1 cellular context compared by ENCODE assay signal in genomic region chr10:68600041-68600778, GRCh38.
TF ChIP-seq lines count a peak whose summit lies in the region.

No MANE protein-coding gene starts in this region.

TF ChIP-seq in HEK293, 187 proteins besides CTCF, POLR2A, EP300 and RAD21 (continued from another document):
- TF ChIP-seq ZNF692 (tag by site-specific recombination; IDR thresholded peaks at IDR 0.05) = peak; percentile 84
- no peak for TF ChIP-seq ZNF488 (tag by site-specific recombination; IDR thresholded peaks at IDR 0.05)
- no peak for TF ChIP-seq ZNF645 (tag by site-specific recombination; IDR thresholded peaks at IDR 0.05)
- TF ChIP-seq ZNF670 (tag by site-specific recombination; IDR thresholded peaks at IDR 0.05; ENCODE audit: low read depth) = no peak
- no peak for TF ChIP-seq ZNF768 (tag by site-specific recombination; IDR thresholded peaks at IDR 0.05)
- no peak for TF ChIP-seq OVOL3 (tag by site-specific recombination; IDR thresholded peaks at IDR 0.05)
- TF ChIP-seq ZNF354C (tag by site-specific recombination; IDR thresholded peaks at IDR 0.05; ENCODE audit: borderline replicate concordance, low read depth) = no peak
- no peak for TF ChIP-seq ZNF175 (tag by site-specific recombination; IDR thresholded peaks at IDR 0.05)
- TF ChIP-seq TRIM28 (IDR thresholded peaks at IDR 0.05; ENCODE audit: borderline replicate concordance, low read length) = peak; percentile 96
- TF ChIP-seq ZNF324 (tag by site-specific recombination; IDR thresholded peaks at IDR 0.05) = no peak
- no peak for TF ChIP-seq ZNF791 (tag by site-specific recombination; IDR thresholded peaks at IDR 0.05)
- no peak for TF ChIP-seq ZNF658 (tag by site-specific recombination; IDR thresholded peaks at IDR 0.05)
- TF ChIP-seq ZNF664 (tag by site-specific recombination; IDR thresholded peaks at IDR 0.05) = no peak
- TF ChIP-seq KLF10 (tag by site-specific recombination; IDR thresholded peaks at IDR 0.05) = peak; percentile 40; the same call in 1 of the 2 replicates
- no peak for TF ChIP-seq ZNF704 (tag by site-specific recombination; IDR thresholded peaks at IDR 0.05)
- TF ChIP-seq ZNF121 (tag by site-specific recombination; IDR thresholded peaks at IDR 0.05) = peak; percentile 74; the same call in 1 of the 2 replicates
- no peak for TF ChIP-seq ZBTB26 (tag by site-specific recombination; optimal IDR thresholded peaks at IDR 0.05)
- no peak for TF ChIP-seq ZNF169 (tag by site-specific recombination; IDR thresholded peaks at IDR 0.05)
